In genomic region chr11:33861911-33862310, GRCh38 we compare ENCODE assay signal across 21 cellular contexts.
"Had no signal": no experiment of that assay in that cellular context is flagged by ENCODE, and none has a peak within 500 bp of the region (broad histone marks: within the 10 kb centered on the region; RNA-seq: fewer than 3 reads in every experiment).

No MANE protein-coding gene starts in this region.

- H3K4me3 ChIP-seq: coronary artery, esophagus squamous epithelium, gastrocnemius medialis, right lobe of liver, skin epidermis, thoracic aorta, upper lobe of right lung had no signal

- H3K27me3 ChIP-seq: gastrocnemius medialis, right lobe of liver, upper lobe of right lung had no signal

- H3K36me3 ChIP-seq: thoracic aorta had no signal

- DNase-seq: activated B cell treated with CpG ODN at 0.5 μM for 24 hours; activated CD4-positive, alpha-beta T cell treated with anti-CD3 and anti-CD28 coated beads for 4 hours; activated CD4-positive, alpha-beta T cell treated with anti-CD3 and anti-CD28 coated beads, Interleukin-2, amount 50 U/mL, for 48 hours; activated CD8-positive, alpha-beta memory T cell treated with anti-CD3 and anti-CD28 coated beads, Interleukin-2, amount 50 U/mL, for 48 hours; activated naive CD4-positive, alpha-beta T cell treated with Interleukin-2 at 50 U/mL for 16 hours; activated naive CD8-positive, alpha-beta T cell treated with anti-CD3 and anti-CD28 coated beads for 36 hours; activated T-cell treated with anti-CD3 and anti-CD28 coated beads, Interleukin-2, amount 50 U/mL, for 4 hours; esophagus squamous epithelium; gastrocnemius medialis; hypothalamus; left cardiac atrium; mesenchymal stem cell; posterior cingulate gyrus; right lobe of liver; stimulated activated CD4-positive, alpha-beta T cell treated with anti-CD3 and anti-CD28 coated beads, Interleukin-2, amount 100 ng/mL, for 24 hours; stimulated activated naive B cell treated with anti-CD40 and anti-IgM and Interleukin-4, amounts not matched to agents 10 μg/mL and 1 μg/mL and 100 μg/mL, for 72 hours; T-helper 9 cell; upper lobe of right lung had no signal

- H3K27ac ChIP-seq: coronary artery, gastrocnemius medialis, right lobe of liver, thoracic aorta, upper lobe of right lung had no signal

- H3K9me3 ChIP-seq: esophagus squamous epithelium, gastrocnemius medialis, right lobe of liver, thoracic aorta, upper lobe of right lung had no signal

- H3K4me1 ChIP-seq: gastrocnemius medialis, upper lobe of right lung had no signal
